1 cellular context compared by ENCODE assay signal in genomic region chr14:97891515-97891914, GRCh38.
TF ChIP-seq lines count a peak whose summit lies in the region.

No MANE protein-coding gene starts in this region.

TF ChIP-seq in H1, 55 proteins besides CTCF, POLR2A, EP300 and RAD21:
- TF ChIP-seq GTF2F1 (IDR thresholded peaks at IDR 0.05; ENCODE audit: borderline replicate concordance, low read depth, low read length) (no peak), CHD1 (IDR thresholded peaks at IDR 0.05; ENCODE audit: low read depth, low read length) (no peak), POU5F1 (IDR thresholded peaks at IDR 0.05; ENCODE audit: low read depth, low read length) (no peak)
